1 cellular context compared by ENCODE assay signal in the genomic region with DNA sequence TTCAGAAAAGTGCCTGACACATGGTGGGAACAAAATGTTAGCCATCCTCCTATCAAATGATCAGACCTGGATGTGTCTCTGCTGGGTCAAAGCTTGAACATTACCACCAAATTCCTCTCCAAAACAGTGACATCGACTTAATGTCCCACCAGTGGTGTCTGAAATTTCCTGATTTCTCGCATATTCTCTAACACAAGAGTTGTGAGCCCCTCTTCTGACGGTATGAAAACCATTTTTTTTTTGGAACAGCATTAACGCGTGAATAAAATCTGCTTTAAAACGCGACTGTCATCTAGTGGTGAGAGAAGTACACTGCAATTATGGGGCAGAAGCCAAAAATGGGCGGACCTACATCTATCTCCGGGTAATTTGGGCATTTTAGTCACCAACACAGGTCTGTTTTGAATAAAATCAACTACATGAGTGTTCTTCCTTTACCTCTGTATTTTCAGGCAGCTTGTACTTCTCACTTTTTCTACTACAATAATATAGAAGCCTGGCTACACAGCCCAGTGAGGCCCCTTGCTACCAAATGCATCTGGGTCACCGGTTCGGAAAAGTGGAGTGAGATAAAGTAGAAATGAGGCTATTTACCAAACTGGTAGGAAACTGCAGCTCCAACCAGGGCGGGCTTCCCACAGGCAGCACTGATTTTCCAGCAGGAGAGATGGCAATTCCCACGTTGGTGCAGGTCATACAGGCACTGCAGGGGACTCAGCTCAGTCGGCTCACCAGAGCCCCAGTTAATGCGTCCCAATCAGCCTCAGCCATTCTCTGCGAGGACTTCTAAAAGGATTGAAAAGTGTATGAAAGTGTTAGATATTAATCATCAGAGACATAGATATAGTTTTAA.
TF ChIP-seq lines count a peak whose summit lies in the region.

No MANE protein-coding gene starts in this region.

TF ChIP-seq in HepG2, 621 proteins besides CTCF, POLR2A, EP300 and RAD21 (continues in another document):
- 0 out of 2 replicates have a peak, but pooled peaks have one; percentile 12 for TF ChIP-seq FOXO1 (CRISPR knock-in tag; IDR thresholded peaks at IDR 0.05)
- TF ChIP-seq, protein P1, sequence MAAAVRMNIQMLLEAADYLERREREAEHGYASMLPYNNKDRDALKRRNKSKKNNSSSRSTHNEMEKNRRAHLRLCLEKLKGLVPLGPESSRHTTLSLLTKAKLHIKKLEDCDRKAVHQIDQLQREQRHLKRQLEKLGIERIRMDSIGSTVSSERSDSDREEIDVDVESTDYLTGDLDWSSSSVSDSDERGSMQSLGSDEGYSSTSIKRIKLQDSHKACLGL (CRISPR knock-in tag; IDR thresholded peaks at IDR 0.05): no peak
- peak; percentile 55; the same call in 1 of the 2 replicates for TF ChIP-seq RXRB (CRISPR knock-in tag; IDR thresholded peaks at IDR 0.05; ENCODE audit: borderline replicate concordance)
- TF ChIP-seq HDAC2 (CRISPR knock-in tag; IDR thresholded peaks at IDR 0.05): peak; percentile 57; the same call in 1 of the 2 replicates
- peak; percentile 87 for TF ChIP-seq KDM3A (CRISPR knock-in tag; IDR thresholded peaks at IDR 0.05; ENCODE audit: low read depth)
- TF ChIP-seq ZSCAN25 (CRISPR knock-in tag; IDR thresholded peaks at IDR 0.05): peak; percentile 58; the same call in 1 of the 2 replicates
- no peak for TF ChIP-seq POLR2AphosphoS2 (IDR thresholded peaks at IDR 0.05; ENCODE audit: low read depth, low read length)
- TF ChIP-seq, protein P2, sequence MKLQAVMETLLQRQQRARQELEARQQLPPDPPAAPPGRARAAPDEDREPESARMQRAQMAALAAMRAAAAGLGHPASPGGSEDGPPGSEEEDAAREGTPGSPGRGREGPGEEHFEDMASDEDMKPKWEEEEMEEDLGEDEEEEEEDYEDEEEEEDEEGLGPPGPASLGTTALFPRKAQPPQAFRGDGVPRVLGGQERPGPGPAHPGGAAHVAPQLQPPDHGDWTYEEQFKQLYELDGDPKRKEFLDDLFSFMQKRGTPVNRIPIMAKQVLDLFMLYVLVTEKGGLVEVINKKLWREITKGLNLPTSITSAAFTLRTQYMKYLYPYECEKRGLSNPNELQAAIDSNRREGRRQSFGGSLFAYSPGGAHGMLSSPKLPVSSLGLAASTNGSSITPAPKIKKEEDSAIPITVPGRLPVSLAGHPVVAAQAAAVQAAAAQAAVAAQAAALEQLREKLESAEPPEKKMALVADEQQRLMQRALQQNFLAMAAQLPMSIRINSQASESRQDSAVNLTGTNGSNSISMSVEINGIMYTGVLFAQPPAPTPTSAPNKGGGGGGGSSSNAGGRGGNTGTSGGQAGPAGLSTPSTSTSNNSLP (IDR thresholded peaks at IDR 0.05; ENCODE audit: low read depth, low read length): peak; percentile 68
- TF ChIP-seq CCAR2 (optimal IDR thresholded peaks at IDR 0.05; ENCODE audit: low read depth, low read length): no peak
- TF ChIP-seq, protein P3, sequence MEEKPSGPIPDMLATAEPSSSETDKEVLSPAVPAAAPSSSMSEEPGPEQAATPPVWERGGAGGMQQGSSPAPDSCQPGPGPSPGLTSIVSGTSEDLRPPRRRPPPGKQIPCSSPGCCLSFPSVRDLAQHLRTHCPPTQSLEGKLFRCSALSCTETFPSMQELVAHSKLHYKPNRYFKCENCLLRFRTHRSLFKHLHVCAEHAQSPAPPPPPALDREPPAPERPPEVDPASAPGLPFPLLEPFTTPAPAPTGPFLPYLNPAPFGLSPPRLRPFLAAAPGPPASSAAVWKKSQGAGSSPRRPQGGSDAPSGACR (CRISPR knock-in tag; IDR thresholded peaks at IDR 0.05): 0 out of 2 replicates have a peak, but pooled peaks have one; percentile 28
- 0 out of 2 replicates have a peak, but pooled peaks have one; percentile 74 for TF ChIP-seq ZNF337 (CRISPR knock-in tag; IDR thresholded peaks at IDR 0.05; ENCODE audit: borderline replicate concordance, low read depth)
- TF ChIP-seq, protein P4, sequence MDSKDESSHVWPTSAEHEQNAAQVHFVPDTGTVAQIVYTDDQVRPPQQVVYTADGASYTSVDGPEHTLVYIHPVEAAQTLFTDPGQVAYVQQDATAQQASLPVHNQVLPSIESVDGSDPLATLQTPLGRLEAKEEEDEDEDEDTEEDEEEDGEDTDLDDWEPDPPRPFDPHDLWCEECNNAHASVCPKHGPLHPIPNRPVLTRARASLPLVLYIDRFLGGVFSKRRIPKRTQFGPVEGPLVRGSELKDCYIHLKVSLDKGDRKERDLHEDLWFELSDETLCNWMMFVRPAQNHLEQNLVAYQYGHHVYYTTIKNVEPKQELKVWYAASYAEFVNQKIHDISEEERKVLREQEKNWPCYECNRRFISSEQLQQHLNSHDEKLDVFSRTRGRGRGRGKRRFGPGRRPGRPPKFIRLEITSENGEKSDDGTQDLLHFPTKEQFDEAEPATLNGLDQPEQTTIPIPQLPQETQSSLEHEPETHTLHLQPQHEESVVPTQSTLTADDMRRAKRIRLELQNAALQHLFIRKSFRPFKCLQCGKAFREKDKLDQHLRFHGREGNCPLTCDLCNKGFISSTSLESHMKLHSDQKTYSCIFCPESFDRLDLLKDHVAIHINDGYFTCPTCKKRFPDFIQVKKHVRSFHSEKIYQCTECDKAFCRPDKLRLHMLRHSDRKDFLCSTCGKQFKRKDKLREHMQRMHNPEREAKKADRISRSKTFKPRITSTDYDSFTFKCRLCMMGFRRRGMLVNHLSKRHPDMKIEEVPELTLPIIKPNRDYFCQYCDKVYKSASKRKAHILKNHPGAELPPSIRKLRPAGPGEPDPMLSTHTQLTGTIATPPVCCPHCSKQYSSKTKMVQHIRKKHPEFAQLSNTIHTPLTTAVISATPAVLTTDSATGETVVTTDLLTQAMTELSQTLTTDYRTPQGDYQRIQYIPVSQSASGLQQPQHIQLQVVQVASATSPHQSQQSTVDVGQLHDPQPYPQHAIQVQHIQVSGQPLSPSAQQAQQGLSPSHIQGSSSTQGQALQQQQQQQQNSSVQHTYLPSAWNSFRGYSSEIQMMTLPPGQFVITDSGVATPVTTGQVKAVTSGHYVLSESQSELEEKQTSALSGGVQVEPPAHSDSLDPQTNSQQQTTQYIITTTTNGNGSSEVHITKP (CRISPR knock-in tag; IDR thresholded peaks at IDR 0.05; ENCODE audit: low read depth): peak; percentile 31; the same call in 1 of the 2 replicates
- TF ChIP-seq, protein P5, sequence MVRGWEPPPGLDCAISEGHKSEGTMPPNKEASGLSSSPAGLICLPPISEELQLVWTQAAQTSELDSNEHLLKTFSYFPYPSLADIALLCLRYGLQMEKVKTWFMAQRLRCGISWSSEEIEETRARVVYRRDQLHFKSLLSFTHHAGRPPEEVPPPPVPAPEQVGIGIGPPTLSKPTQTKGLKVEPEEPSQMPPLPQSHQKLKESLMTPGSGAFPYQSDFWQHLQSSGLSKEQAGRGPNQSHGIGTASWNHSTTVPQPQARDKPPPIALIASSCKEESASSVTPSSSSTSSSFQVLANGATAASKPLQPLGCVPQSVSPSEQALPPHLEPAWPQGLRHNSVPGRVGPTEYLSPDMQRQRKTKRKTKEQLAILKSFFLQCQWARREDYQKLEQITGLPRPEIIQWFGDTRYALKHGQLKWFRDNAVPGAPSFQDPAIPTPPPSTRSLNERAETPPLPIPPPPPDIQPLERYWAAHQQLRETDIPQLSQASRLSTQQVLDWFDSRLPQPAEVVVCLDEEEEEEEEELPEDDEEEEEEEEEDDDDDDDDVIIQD (CRISPR knock-in tag; IDR thresholded peaks at IDR 0.05; ENCODE audit: low read depth): 0 out of 2 replicates have a peak, but pooled peaks have one; percentile 67
- 0 out of 2 replicates have a peak, but pooled peaks have one; percentile 11 for TF ChIP-seq FOXA3 (CRISPR knock-in tag; IDR thresholded peaks at IDR 0.05)
- peak; percentile 58; the same call in 1 of the 2 replicates for TF ChIP-seq ZNF335 (CRISPR knock-in tag; IDR thresholded peaks at IDR 0.05)
- no peak for TF ChIP-seq SOX13 (IDR thresholded peaks at IDR 0.05)
- TF ChIP-seq SOX13 (CRISPR knock-in tag; conservative IDR thresholded peaks at IDR 0.05 in 1 of 2, IDR thresholded peaks at IDR 0.05 in 1 of 2): 0 out of 4 replicates have a peak, but pooled peaks of 1 of the 2 experiments have one; percentile 7
- TF ChIP-seq KAT7 (CRISPR knock-in tag; IDR thresholded peaks at IDR 0.05; ENCODE audit: borderline replicate concordance): 0 out of 2 replicates have a peak, but pooled peaks have one; percentile 35
- TF ChIP-seq ZSCAN29 (CRISPR knock-in tag; conservative IDR thresholded peaks at IDR 0.05): 0 out of 2 replicates have a peak, but pooled peaks have one; percentile 28
- TF ChIP-seq ZNF775 (CRISPR knock-in tag; IDR thresholded peaks at IDR 0.05; ENCODE audit: borderline replicate concordance): 0 out of 2 replicates have a peak, but pooled peaks have one; percentile 26
- TF ChIP-seq ZNF724P (CRISPR knock-in tag; IDR thresholded peaks at IDR 0.05; ENCODE audit: borderline replicate concordance): peak; percentile 65; the same call in 1 of the 2 replicates
- no peak for TF ChIP-seq CC2D1A (CRISPR knock-in tag; IDR thresholded peaks at IDR 0.05)
- TF ChIP-seq KLF16 (CRISPR knock-in tag; IDR thresholded peaks at IDR 0.05): peak in 1 of 2 experiments; percentile 65; a peak in 2 of 4 replicates
- TF ChIP-seq THAP11 (CRISPR knock-in tag; IDR thresholded peaks at IDR 0.05): peak; percentile 67
- TF ChIP-seq, protein P6, sequence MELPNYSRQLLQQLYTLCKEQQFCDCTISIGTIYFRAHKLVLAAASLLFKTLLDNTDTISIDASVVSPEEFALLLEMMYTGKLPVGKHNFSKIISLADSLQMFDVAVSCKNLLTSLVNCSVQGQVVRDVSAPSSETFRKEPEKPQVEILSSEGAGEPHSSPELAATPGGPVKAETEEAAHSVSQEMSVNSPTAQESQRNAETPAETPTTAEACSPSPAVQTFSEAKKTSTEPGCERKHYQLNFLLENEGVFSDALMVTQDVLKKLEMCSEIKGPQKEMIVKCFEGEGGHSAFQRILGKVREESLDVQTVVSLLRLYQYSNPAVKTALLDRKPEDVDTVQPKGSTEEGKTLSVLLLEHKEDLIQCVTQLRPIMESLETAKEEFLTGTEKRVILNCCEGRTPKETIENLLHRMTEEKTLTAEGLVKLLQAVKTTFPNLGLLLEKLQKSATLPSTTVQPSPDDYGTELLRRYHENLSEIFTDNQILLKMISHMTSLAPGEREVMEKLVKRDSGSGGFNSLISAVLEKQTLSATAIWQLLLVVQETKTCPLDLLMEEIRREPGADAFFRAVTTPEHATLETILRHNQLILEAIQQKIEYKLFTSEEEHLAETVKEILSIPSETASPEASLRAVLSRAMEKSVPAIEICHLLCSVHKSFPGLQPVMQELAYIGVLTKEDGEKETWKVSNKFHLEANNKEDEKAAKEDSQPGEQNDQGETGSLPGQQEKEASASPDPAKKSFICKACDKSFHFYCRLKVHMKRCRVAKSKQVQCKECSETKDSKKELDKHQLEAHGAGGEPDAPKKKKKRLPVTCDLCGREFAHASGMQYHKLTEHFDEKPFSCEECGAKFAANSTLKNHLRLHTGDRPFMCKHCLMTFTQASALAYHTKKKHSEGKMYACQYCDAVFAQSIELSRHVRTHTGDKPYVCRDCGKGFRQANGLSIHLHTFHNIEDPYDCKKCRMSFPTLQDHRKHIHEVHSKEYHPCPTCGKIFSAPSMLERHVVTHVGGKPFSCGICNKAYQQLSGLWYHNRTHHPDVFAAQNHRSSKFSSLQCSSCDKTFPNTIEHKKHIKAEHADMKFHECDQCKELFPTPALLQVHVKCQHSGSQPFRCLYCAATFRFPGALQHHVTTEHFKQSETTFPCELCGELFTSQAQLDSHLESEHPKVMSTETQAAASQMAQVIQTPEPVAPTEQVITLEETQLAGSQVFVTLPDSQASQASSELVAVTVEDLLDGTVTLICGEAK (IDR thresholded peaks at IDR 0.05): no peak
- TF ChIP-seq, protein P6 (CRISPR knock-in tag; IDR thresholded peaks at IDR 0.05): no peak
- peak; percentile 14; the same call in 1 of the 2 replicates for TF ChIP-seq SP5 (CRISPR knock-in tag; IDR thresholded peaks at IDR 0.05; ENCODE audit: borderline replicate concordance, low read depth)
- TF ChIP-seq ZNF605 (CRISPR knock-in tag; IDR thresholded peaks at IDR 0.05): 0 out of 2 replicates have a peak, but pooled peaks have one; percentile 51
- TF ChIP-seq, protein P7, sequence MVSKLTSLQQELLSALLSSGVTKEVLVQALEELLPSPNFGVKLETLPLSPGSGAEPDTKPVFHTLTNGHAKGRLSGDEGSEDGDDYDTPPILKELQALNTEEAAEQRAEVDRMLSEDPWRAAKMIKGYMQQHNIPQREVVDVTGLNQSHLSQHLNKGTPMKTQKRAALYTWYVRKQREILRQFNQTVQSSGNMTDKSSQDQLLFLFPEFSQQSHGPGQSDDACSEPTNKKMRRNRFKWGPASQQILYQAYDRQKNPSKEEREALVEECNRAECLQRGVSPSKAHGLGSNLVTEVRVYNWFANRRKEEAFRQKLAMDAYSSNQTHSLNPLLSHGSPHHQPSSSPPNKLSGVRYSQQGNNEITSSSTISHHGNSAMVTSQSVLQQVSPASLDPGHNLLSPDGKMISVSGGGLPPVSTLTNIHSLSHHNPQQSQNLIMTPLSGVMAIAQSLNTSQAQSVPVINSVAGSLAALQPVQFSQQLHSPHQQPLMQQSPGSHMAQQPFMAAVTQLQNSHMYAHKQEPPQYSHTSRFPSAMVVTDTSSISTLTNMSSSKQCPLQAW (CRISPR knock-in tag; IDR thresholded peaks at IDR 0.05): peak; percentile 73; the same call in 1 of the 2 replicates
- TF ChIP-seq ZNF367 (CRISPR knock-in tag; IDR thresholded peaks at IDR 0.05; ENCODE audit: borderline replicate concordance): no peak
- TF ChIP-seq ZKSCAN8 (CRISPR knock-in tag; IDR thresholded peaks at IDR 0.05; ENCODE audit: borderline replicate concordance): peak; percentile 73; the same call in 1 of the 2 replicates
- peak; percentile 85; the same call in 1 of the 2 replicates for TF ChIP-seq ZNF124 (CRISPR knock-in tag; IDR thresholded peaks at IDR 0.05)
- peak; percentile 39; the same call in 1 of the 2 replicates for TF ChIP-seq ATF1 (CRISPR knock-in tag; IDR thresholded peaks at IDR 0.05)
- peak; percentile 10; the same call in 1 of the 2 replicates for TF ChIP-seq SALL1 (CRISPR knock-in tag; IDR thresholded peaks at IDR 0.05)
- no peak for TF ChIP-seq MTF1 (CRISPR knock-in tag; IDR thresholded peaks at IDR 0.05)
